Comparison of ENCODE assay signal across 3 cellular contexts in the genomic region with DNA sequence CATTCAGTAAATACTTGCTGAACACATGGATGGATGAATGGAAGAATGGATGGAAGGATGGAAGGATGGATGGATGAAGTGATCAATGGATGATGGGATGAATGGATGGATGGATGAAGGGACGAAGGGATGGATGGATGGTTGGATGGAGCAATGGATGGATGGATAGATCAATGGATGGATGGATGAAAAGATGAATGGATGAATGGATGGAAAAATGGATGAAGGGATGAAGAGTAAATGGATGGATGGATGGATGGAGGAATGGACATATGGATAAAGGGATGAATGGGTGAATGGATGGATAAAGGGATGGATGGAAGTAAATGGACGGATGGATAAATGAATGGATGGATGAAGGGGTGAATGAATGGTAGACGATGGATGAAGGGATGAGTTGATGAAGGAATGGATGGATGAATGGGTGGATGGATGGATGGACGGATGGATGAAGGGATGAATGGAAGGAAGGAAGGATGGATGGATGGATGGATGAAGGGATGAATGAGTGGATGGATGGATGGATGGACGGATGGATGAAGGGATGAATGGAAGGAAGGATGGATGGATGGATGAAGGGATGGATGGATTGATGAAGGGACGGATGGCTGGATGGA.
TF ChIP-seq lines count a peak whose summit lies in the region.

No MANE protein-coding gene starts in this region.

TF ChIP-seq in HEK293, 187 proteins besides CTCF, POLR2A, EP300 and RAD21:
- TF ChIP-seq ZNF777 (tag by site-specific recombination; IDR thresholded peaks at IDR 0.05; ENCODE audit: borderline replicate concordance) = no peak
- peak; percentile 99 for TF ChIP-seq ZBTB17 (tag by site-specific recombination; IDR thresholded peaks at IDR 0.05)
- TF ChIP-seq, protein P1, sequence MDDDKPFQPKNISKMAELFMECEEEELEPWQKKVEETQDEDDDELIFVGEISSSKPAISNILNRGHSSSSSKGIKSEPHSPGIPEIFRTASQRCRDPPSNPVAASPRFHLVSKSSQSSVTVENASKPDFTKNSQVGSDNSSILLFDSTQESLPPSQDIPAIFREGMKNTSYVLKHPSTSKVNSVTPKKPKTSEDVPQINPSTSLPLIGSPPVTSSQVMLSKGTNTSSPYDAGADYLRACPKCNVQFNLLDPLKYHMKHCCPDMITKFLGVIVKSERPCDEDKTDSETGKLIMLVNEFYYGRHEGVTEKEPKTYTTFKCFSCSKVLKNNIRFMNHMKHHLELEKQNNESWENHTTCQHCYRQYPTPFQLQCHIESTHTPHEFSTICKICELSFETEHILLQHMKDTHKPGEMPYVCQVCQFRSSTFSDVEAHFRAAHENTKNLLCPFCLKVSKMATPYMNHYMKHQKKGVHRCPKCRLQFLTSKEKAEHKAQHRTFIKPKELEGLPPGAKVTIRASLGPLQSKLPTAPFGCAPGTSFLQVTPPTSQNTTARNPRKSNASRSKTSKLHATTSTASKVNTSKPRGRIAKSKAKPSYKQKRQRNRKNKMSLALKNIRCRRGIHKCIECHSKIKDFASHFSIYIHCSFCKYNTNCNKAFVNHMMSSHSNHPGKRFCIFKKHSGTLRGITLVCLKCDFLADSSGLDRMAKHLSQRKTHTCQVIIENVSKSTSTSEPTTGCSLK (tag by site-specific recombination; IDR thresholded peaks at IDR 0.05) = no peak
- peak; percentile 98 for TF ChIP-seq ZNF366 (tag by site-specific recombination; conservative IDR thresholded peaks at IDR 0.05)

TF ChIP-seq in IMR-90, 13 proteins besides CTCF, POLR2A, EP300 and RAD21:
- TF ChIP-seq NFE2L2 (IDR thresholded peaks at IDR 0.05; ENCODE audit: low read depth, low read length) = no peak
- no peak for TF ChIP-seq RCOR1 (IDR thresholded peaks at IDR 0.05; ENCODE audit: insufficient replicate concordance, low read length)
- TF ChIP-seq RFX5 (IDR thresholded peaks at IDR 0.05; ENCODE audit: low read depth, low read length) = no peak
- no peak for TF ChIP-seq SMC3 (IDR thresholded peaks at IDR 0.05; ENCODE audit: low read depth, low read length)
- TF ChIP-seq FOS (IDR thresholded peaks at IDR 0.05; ENCODE audit: low read depth, low read length) = no peak
- no peak for TF ChIP-seq ELK1 (IDR thresholded peaks at IDR 0.05; ENCODE audit: borderline replicate concordance, low read depth, low read length)
- no peak for TF ChIP-seq CHD1 (IDR thresholded peaks at IDR 0.05; ENCODE audit: low read depth, low read length)
- no peak for TF ChIP-seq MAZ (IDR thresholded peaks at IDR 0.05; ENCODE audit: borderline replicate concordance, low read depth, low read length)
- no peak for TF ChIP-seq MAFK (IDR thresholded peaks at IDR 0.05; ENCODE audit: low read depth, low read length)
- TF ChIP-seq, protein P2, sequence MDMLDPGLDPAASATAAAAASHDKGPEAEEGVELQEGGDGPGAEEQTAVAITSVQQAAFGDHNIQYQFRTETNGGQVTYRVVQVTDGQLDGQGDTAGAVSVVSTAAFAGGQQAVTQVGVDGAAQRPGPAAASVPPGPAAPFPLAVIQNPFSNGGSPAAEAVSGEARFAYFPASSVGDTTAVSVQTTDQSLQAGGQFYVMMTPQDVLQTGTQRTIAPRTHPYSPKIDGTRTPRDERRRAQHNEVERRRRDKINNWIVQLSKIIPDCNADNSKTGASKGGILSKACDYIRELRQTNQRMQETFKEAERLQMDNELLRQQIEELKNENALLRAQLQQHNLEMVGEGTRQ (IDR thresholded peaks at IDR 0.05; ENCODE audit: low read depth, low read length) = no peak
- no peak for TF ChIP-seq MXI1 (IDR thresholded peaks at IDR 0.05; ENCODE audit: borderline replicate concordance, low read depth, low read length)
- TF ChIP-seq BHLHE40 (IDR thresholded peaks at IDR 0.05; ENCODE audit: low read depth, low read length) = no peak
- TF ChIP-seq CEBPB (IDR thresholded peaks at IDR 0.05; ENCODE audit: low read depth, low read length) = no peak

TF ChIP-seq in H1, 55 proteins besides CTCF, POLR2A, EP300 and RAD21:
- TF ChIP-seq KDM5A (IDR thresholded peaks at IDR 0.05; ENCODE audit: low read length) (no peak), RNF2 (IDR thresholded peaks at IDR 0.05; ENCODE audit: borderline replicate concordance, low read depth, low read length, missing control alignments, poor library complexity, severe bottlenecking) (no peak), CHD2 (IDR thresholded peaks at IDR 0.05; ENCODE audit: low read length) (no peak), CREB1 (IDR thresholded peaks at IDR 0.05) (no peak), TAF7 (optimal IDR thresholded peaks at IDR 0.05; ENCODE audit: borderline replicate concordance, low read depth, low read length) (no peak), HDAC6 (IDR thresholded peaks at IDR 0.05; ENCODE audit: low read depth, low read length) (no peak), CTBP2 (IDR thresholded peaks at IDR 0.05; ENCODE audit: borderline replicate concordance, insufficient read depth, insufficient read length, low read length) (no peak), RFX5 (IDR thresholded peaks at IDR 0.05; ENCODE audit: borderline replicate concordance, low read depth, low read length) (no peak), POLR2AphosphoS5 (IDR thresholded peaks at IDR 0.05; ENCODE audit: low read depth, low read length) (no peak), SUZ12 (IDR thresholded peaks at IDR 0.05; ENCODE audit: low read length) (no peak), NRF1 (IDR thresholded peaks at IDR 0.05; ENCODE audit: low read depth, low read length) (no peak), MAFK (IDR thresholded peaks at IDR 0.05; ENCODE audit: low read depth, low read length) (no peak), CBX5 (IDR thresholded peaks at IDR 0.05; ENCODE audit: low read depth, low read length) (no peak), SP1 (IDR thresholded peaks at IDR 0.05; ENCODE audit: low read depth, low read length) (no peak), GTF2F1 (IDR thresholded peaks at IDR 0.05; ENCODE audit: borderline replicate concordance, low read depth, low read length) (no peak)
TF ChIP-seq in H1: peak in this region for 0.
